8 cellular contexts compared by ENCODE assay signal in the genomic region with DNA sequence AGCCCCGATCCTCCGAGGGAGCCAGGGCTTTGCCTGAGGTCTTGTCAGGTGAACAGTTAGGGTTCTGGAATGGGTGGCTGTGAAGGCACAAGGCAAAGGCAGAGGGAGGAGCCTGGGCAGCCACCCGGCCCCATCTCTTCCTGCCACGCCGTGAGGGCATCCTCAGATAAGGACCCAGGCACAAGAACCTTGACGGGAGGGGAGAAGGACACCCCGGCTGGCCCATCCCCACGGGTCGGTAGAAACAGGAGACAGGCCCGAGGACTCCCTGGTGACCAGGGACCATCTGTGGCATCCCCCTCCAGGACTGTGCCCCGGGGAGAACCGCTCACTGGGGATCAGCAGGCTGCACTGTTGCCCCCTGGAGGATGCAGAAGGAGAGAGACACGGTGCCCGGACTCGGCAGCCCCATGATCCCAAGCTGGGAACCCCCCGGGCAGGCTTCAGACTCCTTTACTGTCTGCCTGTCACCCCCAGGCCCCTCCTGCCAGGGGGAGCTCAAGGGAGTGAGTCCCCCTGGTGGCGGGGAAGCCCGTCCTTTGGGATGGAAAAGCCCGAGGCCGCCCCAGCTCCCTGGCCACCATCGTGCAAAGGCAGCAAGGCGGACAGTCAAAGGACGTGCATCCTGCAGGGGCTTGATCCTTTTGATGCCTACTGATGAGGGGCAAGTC. TPM values are rescaled to one million over a fixed set of nuclear protein-coding genes. Genes with fewer than 3 reads are reported as not detected.
DNase-seq lines count a peak whose midpoint lies in the region; ATAC-seq and TF ChIP-seq lines count a peak whose summit lies in the region.

No MANE protein-coding gene starts in this region.

- DNase-seq in AG10803 (ENCODE audit: low read depth) (peak; percentile 22), LHCN-M2 (ENCODE audit: low read depth) (peak; percentile 6), fibroblast of pulmonary artery (ENCODE audit: low read depth) (peak; percentile 33), posterior vena cava (ENCODE audit: low spot score) (peak; percentile 79), DMS153 treated with DMSO at 0.1 percent for 48 hours (lab: John Stamatoyannopoulos, UW; ENCODE audit: unreplicated experiment) (no peak)
- DNase-seq in activated CD8-positive, alpha-beta T cell treated with anti-CD3 and anti-CD28 coated beads, Interleukin-2, amount 10 ng/mL, durations not matched to agents 7 days and 5 days: peak; percentile 69

- no peaks in the 10 kb centered on the region for H3K9me3 Mint-ChIP-seq in activated CD8-positive, alpha-beta T cell treated with anti-CD3 and anti-CD28 coated beads, Interleukin-2, amount 10 ng/mL, durations not matched to agents 7 days and 5 days (ENCODE audit: insufficient read depth)

- H3K4me3 Mint-ChIP-seq in activated CD8-positive, alpha-beta T cell treated with anti-CD3 and anti-CD28 coated beads, Interleukin-2, amount 10 ng/mL, durations not matched to agents 7 days and 5 days: peak overlapping the region; percentile 38

- CTCF ChIA-PET in activated CD8-positive, alpha-beta T cell treated with anti-CD3 and anti-CD28 coated beads, Interleukin-2, amount 10 ng/mL, durations not matched to agents 7 days and 5 days (lab: Charles Lee): interaction anchor here (0.7 to 2.7 kb wide), 29 partner anchors 9 to 216 kb away, joined by 3 to 14 read pairs (median 5); partner anchors contain the start of gene SNRPA1

- POLR2A ChIA-PET in activated CD8-positive, alpha-beta T cell treated with anti-CD3 and anti-CD28 coated beads, Interleukin-2, amount 10 ng/mL, durations not matched to agents 7 days and 5 days (lab: Charles Lee): interaction anchor here (1.1 to 1.3 kb wide), 2 partner anchors 13 to 207 kb away, joined by 3 to 5 read pairs; partner anchors contain the start of gene SNRPA1

- H3K4me3 ChIP-seq in AG10803 (ENCODE audit: low read length) (peak overlapping the region; percentile 24), fibroblast of pulmonary artery (replicated peaks; ENCODE audit: low read depth, low read length) (no peak overlapping the region)

- H3K27me3 Mint-ChIP-seq in activated CD8-positive, alpha-beta T cell treated with anti-CD3 and anti-CD28 coated beads, Interleukin-2, amount 10 ng/mL, durations not matched to agents 7 days and 5 days (ENCODE audit: low read depth): peaks cover 17% of the 10 kb centered on the region

- peak; percentile 67 for ATAC-seq in GM19438 (IDR thresholded peaks at IDR 0.05; ENCODE audit: low read depth, unreplicated experiment)
- ATAC-seq in activated CD8-positive, alpha-beta T cell treated with anti-CD3 and anti-CD28 coated beads, Interleukin-2, amount 10 ng/mL, durations not matched to agents 7 days and 5 days: peak; percentile 87
- ATAC-seq in HG03469 (IDR thresholded peaks at IDR 0.05; ENCODE audit: unreplicated experiment): no peak

- peaks cover 21% of the 10 kb centered on the region for H3K4me1 Mint-ChIP-seq in activated CD8-positive, alpha-beta T cell treated with anti-CD3 and anti-CD28 coated beads, Interleukin-2, amount 10 ng/mL, durations not matched to agents 7 days and 5 days (ENCODE audit: low read depth)

- TF ChIP-seq CTCF in AG10803 (conservative IDR thresholded peaks at IDR 0.05; ENCODE audit: low read length) (peak; percentile 69), fibroblast of pulmonary artery (IDR thresholded peaks at IDR 0.05; ENCODE audit: low read length, missing control alignments) (peak; percentile 59)

- H3K36me3 Mint-ChIP-seq in activated CD8-positive, alpha-beta T cell treated with anti-CD3 and anti-CD28 coated beads, Interleukin-2, amount 10 ng/mL, durations not matched to agents 7 days and 5 days (ENCODE audit: low read depth): no peaks in the 10 kb centered on the region

- no peak overlapping the region for H3K27ac Mint-ChIP-seq in activated CD8-positive, alpha-beta T cell treated with anti-CD3 and anti-CD28 coated beads, Interleukin-2, amount 10 ng/mL, durations not matched to agents 7 days and 5 days

- intact Hi-C loops in posterior vena cava (cut with DNase I): loop anchor here in 1 of 2 donors (10.0 kb wide), 1 partner anchor 133 kb away; no protein-coding TSS in a partner anchor

RNA-seq across cellular contexts. Expression of gene PCSK6, which starts 12.3 kb away (rescaled TPM):
- total RNA-seq in LHCN-M2 (2014; rRNA removed) (0.13 and 0.52 TPM in 2 replicates), posterior vena cava (1 to 10 TPM; 9.2 to 9.8 TPM)
- 0.12 TPM for polyA plus RNA-seq in LHCN-M2 (2012)
- under 1 TPM; 0.68 to 0.76 TPM for total RNA-seq in activated CD8-positive, alpha-beta T cell treated with anti-CD3 and anti-CD28 coated beads, Interleukin-2, amount 10 ng/mL, durations not matched to agents 7 days and 5 days
